Comparison of ENCODE assay signal across 20 cellular contexts in the genomic region with DNA sequence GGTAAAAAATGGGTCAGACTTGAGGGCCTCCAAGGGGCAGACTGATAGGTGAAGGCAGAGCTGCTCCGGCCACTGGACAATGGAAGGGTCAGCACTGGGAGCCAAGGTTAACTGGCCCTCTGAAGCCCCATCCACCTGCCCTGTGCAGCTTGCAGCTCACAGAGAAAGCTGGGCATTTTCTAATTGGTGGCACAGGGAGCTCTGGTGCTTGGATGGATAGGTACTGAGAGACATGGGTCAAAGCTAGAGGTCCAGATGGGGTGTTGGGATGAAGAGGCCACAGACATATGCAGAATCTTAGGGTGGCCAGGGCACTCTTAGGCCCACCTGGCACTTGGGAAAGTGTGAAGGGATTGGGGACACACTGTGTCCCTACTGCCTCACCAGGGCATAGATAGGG.
"Had no signal": no experiment of that assay in that cellular context is flagged by ENCODE, and none has a peak within 500 bp of the region (broad histone marks: within the 10 kb centered on the region; RNA-seq: fewer than 3 reads in every experiment).

No MANE protein-coding gene starts in this region.

- H3K27me3 ChIP-seq: hepatocyte, left lung, ovary, right lobe of liver had no signal

- DNase-seq: activated CD4-positive, alpha-beta T cell treated with anti-CD3 and anti-CD28 coated beads, Interleukin-2, amount 10 ng/mL, durations not matched to agents 7 days and 5 days; foreskin fibroblast; left lung; naive B cell; SHP77; SK-N-SH; stimulated activated CD4-positive, alpha-beta T cell treated with anti-CD3 and anti-CD28 coated beads, Interleukin-4, amount 100 ng/mL, for 24 hours; T-helper 1 cell; T-helper 9 cell had no signal

- H3K27me3 Mint-ChIP-seq: activated CD4-positive, alpha-beta T cell treated with anti-CD3 and anti-CD28 coated beads, Interleukin-2, amount 10 ng/mL, durations not matched to agents 7 days and 5 days; activated naive CD4-positive, alpha-beta T cell treated with anti-CD3 and anti-CD28 coated beads, Interleukin-2, amount 50 U/mL, for 24 hours; naive B cell; stimulated activated memory B cell treated with anti-CD40 and anti-IgM and Interleukin-4, amounts not matched to agents 10 μg/mL and 1 μg/mL and 100 μg/mL, for 72 hours had no signal

- H3K36me3 ChIP-seq: ovary had no signal

- H3K4me1 ChIP-seq: left lung had no signal

- H3K27ac Mint-ChIP-seq: activated CD4-positive, alpha-beta T cell treated with anti-CD3 and anti-CD28 coated beads, Interleukin-2, amount 10 ng/mL, durations not matched to agents 7 days and 5 days; activated naive CD4-positive, alpha-beta T cell treated with anti-CD3 and anti-CD28 coated beads, Interleukin-2, amount 50 U/mL, for 24 hours; activated T-helper 2 cell treated with anti-CD3 and anti-CD28 coated beads, Interferon-gamma antibody, Interleukin-2, Interleukin-4, amounts not matched to agents 10 μg/mL and 5 μg/mL and 100 μg/mL, durations not matched to agents 14 hours and 24 hours and 36 hours; endodermal cell; stimulated activated memory B cell treated with anti-CD40 and anti-IgM and Interleukin-4, amounts not matched to agents 10 μg/mL and 1 μg/mL and 100 μg/mL, for 72 hours had no signal

- H3K9me3 ChIP-seq: ovary, right lobe of liver had no signal

- H3K4me3 ChIP-seq: hepatocyte, left lung, mucosa of descending colon, ovary, right lobe of liver, smooth muscle cell had no signal

- H3K4me1 Mint-ChIP-seq: activated CD4-positive, alpha-beta T cell treated with anti-CD3 and anti-CD28 coated beads, Interleukin-2, amount 10 ng/mL, durations not matched to agents 7 days and 5 days; activated naive CD4-positive, alpha-beta T cell treated with anti-CD3 and anti-CD28 coated beads, Interleukin-2, amount 50 U/mL, for 24 hours; endodermal cell; stimulated activated memory B cell treated with anti-CD40 and anti-IgM and Interleukin-4, amounts not matched to agents 10 μg/mL and 1 μg/mL and 100 μg/mL, for 72 hours had no signal

- ATAC-seq: activated CD4-positive, CD25-positive, alpha-beta regulatory T cell treated with anti-CD3 and anti-CD28 coated beads, Interleukin-2, amount 50 U/mL, for 24 hours; left lung; mucosa of descending colon; right lobe of liver; stimulated activated memory B cell treated with anti-CD40 and anti-IgM and Interleukin-4, amounts not matched to agents 10 μg/mL and 1 μg/mL and 100 μg/mL, for 72 hours had no signal

- H3K27ac ChIP-seq: epithelial cell of prostate, hepatocyte, left lung, ovary had no signal

- H3K4me3 Mint-ChIP-seq: activated CD4-positive, alpha-beta T cell treated with anti-CD3 and anti-CD28 coated beads, Interleukin-2, amount 10 ng/mL, durations not matched to agents 7 days and 5 days; activated naive CD4-positive, alpha-beta T cell treated with anti-CD3 and anti-CD28 coated beads, Interleukin-2, amount 50 U/mL, for 24 hours; endodermal cell; naive B cell; stimulated activated memory B cell treated with anti-CD40 and anti-IgM and Interleukin-4, amounts not matched to agents 10 μg/mL and 1 μg/mL and 100 μg/mL, for 72 hours had no signal
